8 cellular contexts compared by ENCODE assay signal in the genomic region with DNA sequence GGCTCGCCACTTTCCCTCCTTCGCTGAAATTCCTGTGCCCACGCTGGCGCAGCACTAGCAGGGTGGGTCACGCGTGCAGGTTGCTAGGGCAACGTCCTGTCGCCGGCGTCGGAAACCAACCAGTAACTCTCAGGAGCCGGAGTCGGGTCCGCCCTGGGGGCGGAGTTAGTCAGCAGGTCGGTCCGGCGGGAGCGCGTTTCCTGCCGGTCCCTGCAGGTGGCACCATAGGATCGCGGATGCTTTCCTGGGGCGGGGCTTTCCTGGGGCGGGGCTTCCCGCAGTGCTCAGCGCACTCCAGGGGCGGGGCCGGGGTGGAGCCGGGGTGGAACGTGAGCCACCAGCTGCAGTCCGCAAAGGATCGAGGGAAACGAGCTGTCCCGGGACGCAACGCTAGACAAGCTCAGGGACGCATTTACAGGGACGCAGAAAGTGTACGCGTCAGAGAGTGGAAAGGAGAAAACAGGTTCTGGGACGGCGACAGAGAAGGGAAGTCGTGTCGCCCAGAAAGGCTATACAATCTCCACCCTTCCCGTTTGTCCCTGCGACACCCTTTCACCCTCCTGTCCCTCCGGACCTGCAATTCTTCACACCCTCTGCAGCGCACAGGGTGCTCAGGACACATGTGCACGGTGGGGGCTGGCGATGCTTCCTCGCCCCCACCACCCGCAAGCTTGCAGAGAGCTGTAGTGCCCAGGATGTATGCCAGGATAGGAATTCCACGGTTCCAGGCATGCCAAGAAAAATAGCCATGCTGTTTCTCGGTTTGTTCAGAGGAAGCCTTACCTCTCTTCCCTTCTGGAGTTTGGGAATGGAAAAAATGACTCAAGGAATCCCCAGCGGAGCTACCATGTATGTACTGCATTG. TPM values are rescaled to one million over a fixed set of nuclear protein-coding genes. Genes with fewer than 3 reads are reported as not detected.
DNase-seq lines count a peak whose midpoint lies in the region; ATAC-seq and TF ChIP-seq lines count a peak whose summit lies in the region.

No MANE protein-coding gene starts in this region.

- H3K27ac ChIP-seq in OCI-LY1 (ENCODE audit: low read depth, low read length, poor library complexity, severe bottlenecking) = no peak overlapping the region

- TF ChIP-seq CTCF in OCI-LY1 (IDR thresholded peaks at IDR 0.05; ENCODE audit: low read length) (peak; percentile 75), endothelial cell (IDR thresholded peaks at IDR 0.05; ENCODE audit: unreplicated experiment) (peak; percentile 81)

- peak overlapping the region; percentile 64 for H3K27ac Mint-ChIP-seq in endothelial cell (ENCODE audit: unreplicated experiment)

- peak overlapping the region; percentile 88 for H3K4me3 Mint-ChIP-seq in endothelial cell (ENCODE audit: unreplicated experiment)

- H3F3A ChIP-seq in OCI-LY1 (ENCODE audit: insufficient read depth, low read length) = no peaks in the 10 kb centered on the region

- peak overlapping the region; percentile 62 for H3K4me3 ChIP-seq in OCI-LY1 (ENCODE audit: low read depth, low read length, poor library complexity, severe bottlenecking)

- DNase-seq in D341Med (ENCODE audit: low spot score) (peak; percentile 99), HuH-7.5 (ENCODE audit: low spot score) (peak; percentile 90), endothelial cell (ENCODE audit: low spot score) (peak; percentile 100), midbrain (lab: John Stamatoyannopoulos, UW) (peak; percentile 96)
- peak; percentile 99 for DNase-seq in activated CD8-positive, alpha-beta memory T cell treated with anti-CD3 and anti-CD28 coated beads, Interleukin-2, amount 50 U/mL, for 48 hours
- DNase-seq in stimulated activated CD8-positive, alpha-beta memory T cell treated with anti-CD3 and anti-CD28 coated beads, Interleukin-15, amount 100 ng/mL, for 4 hours (ENCODE audit: low read depth in 2 of 2) = peak; percentile 93 to 94

- H3K4me1 Mint-ChIP-seq in endothelial cell (ENCODE audit: unreplicated experiment) = peaks cover 10% of the 10 kb centered on the region

- H3K9me3 Mint-ChIP-seq in endothelial cell (ENCODE audit: unreplicated experiment) = no peaks in the 10 kb centered on the region

- peak; percentile 78 for ATAC-seq in GM21528 (IDR thresholded peaks at IDR 0.05; ENCODE audit: low FRiP score, unreplicated experiment)

- no peaks in the 10 kb centered on the region for H3K9me3 ChIP-seq in OCI-LY1 (ENCODE audit: low read length)

- no peaks in the 10 kb centered on the region for H4K20me1 ChIP-seq in OCI-LY1 (ENCODE audit: insufficient read depth, low read length)

- no peaks in the 10 kb centered on the region for H3K79me2 ChIP-seq in OCI-LY1 (ENCODE audit: insufficient read depth, low read length)

- H3K4me2 ChIP-seq in OCI-LY1 (ENCODE audit: low read length) = peak overlapping the region; percentile 84

- peaks cover 26% of the 10 kb centered on the region for H3K4me1 ChIP-seq in OCI-LY1 (ENCODE audit: insufficient read depth, low read length, severe bottlenecking)

- no peaks in the 10 kb centered on the region for H3K36me3 ChIP-seq in OCI-LY1 (ENCODE audit: insufficient read depth, low read length)

- no peak overlapping the region for H2AFZ ChIP-seq in OCI-LY1 (ENCODE audit: low read length)

- no peaks in the 10 kb centered on the region for H3K27me3 ChIP-seq in OCI-LY1 (ENCODE audit: insufficient read depth, low read length)

- H3K9ac ChIP-seq in OCI-LY1 (ENCODE audit: low read length) = peak overlapping the region; percentile 36; the same call in 1 of the 2 replicates

- no peaks in the 10 kb centered on the region for H3K36me3 Mint-ChIP-seq in endothelial cell (ENCODE audit: low read depth, unreplicated experiment)

- peaks cover 12% of the 10 kb centered on the region for H3K27me3 Mint-ChIP-seq in endothelial cell (ENCODE audit: unreplicated experiment)

- H3K9me2 ChIP-seq in OCI-LY1 (ENCODE audit: low read depth, low read length) = no peaks in the 10 kb centered on the region

RNA-seq across cellular contexts. Expression of gene COPZ2, which starts 12.3 kb away (rescaled TPM):
- total RNA-seq in endothelial cell (ENCODE audit: unreplicated experiment) = not detected

RNA-seq across cellular contexts. Expression of gene NFE2L1, which starts 22.9 kb away (rescaled TPM):
- 243 TPM for total RNA-seq in endothelial cell (ENCODE audit: unreplicated experiment)

RNA-seq across cellular contexts. Expression of gene CDK5RAP3, which starts 54.4 kb away (rescaled TPM):
- total RNA-seq in endothelial cell (ENCODE audit: unreplicated experiment) = 156 TPM
